Comparison of ENCODE assay signal across 21 cellular contexts in genomic region chr11:1782026-1782696, GRCh38.
A peak's percentile ranks its signal among the peaks of the same experiment; 100 is the strongest.
DNase-seq lines count a peak whose midpoint lies in the region; ATAC-seq and TF ChIP-seq lines count a peak whose summit lies in the region.
"Had no signal": no experiment of that assay in that cellular context is flagged by ENCODE, and none has a peak within 500 bp of the region (broad histone marks: within the 10 kb centered on the region; RNA-seq: fewer than 3 reads in every experiment).

No MANE protein-coding gene starts in this region.

- H3K4me2 ChIP-seq in BLaER1 treated with 17β-estradiol and CSF1 and Interleukin-3, amounts not matched to agents 10 nM and 100 nM = peak overlapping the region; percentile 82 to 97 (median 91)

- H3K9ac ChIP-seq in BLaER1 treated with 17β-estradiol and CSF1 and Interleukin-3, amounts not matched to agents 10 nM and 100 nM = peak overlapping the region; percentile 40 to 75 (median 65); a peak in 21 of 22 replicates
- no peak overlapping the region for H3K9ac ChIP-seq in mucosa of rectum (ENCODE audit: low read depth in 1 of 2, low read length in 2 of 2)

- H3K9me3 Mint-ChIP-seq in effector memory CD8-positive, alpha-beta T cell = no peaks in the 10 kb centered on the region
- H3K9me3 Mint-ChIP-seq: activated B cell treated with CpG ODN at 0.5 μM for 24 hours; activated T-cell treated with anti-CD3 and anti-CD28 coated beads, Interleukin-2, amount 50 U/mL, for 24 hours; endodermal cell; stimulated activated naive CD8-positive, alpha-beta T cell treated with anti-CD3 and anti-CD28 coated beads, Interleukin-15, Interleukin-2, amounts not matched to agents 100 ng/mL and 50 ng/mL, for 24 hours had no signal

- H3K36me3 ChIP-seq in BLaER1 treated with 17β-estradiol and CSF1 and Interleukin-3, amounts not matched to agents 10 nM and 100 nM = no peaks in the 10 kb centered on the region
- H3K36me3 ChIP-seq in mucosa of rectum (ENCODE audit: control insufficient read depth in 2 of 2, insufficient read depth in 2 of 2, low read length in 2 of 2) = no peaks in the 10 kb centered on the region
- H3K36me3 ChIP-seq: ovary, transverse colon had no signal

- no peak overlapping the region for H3K27ac Mint-ChIP-seq in effector memory CD8-positive, alpha-beta T cell
- H3K27ac Mint-ChIP-seq: activated B cell treated with CpG ODN at 0.5 μM for 24 hours; activated CD8-positive, alpha-beta T cell treated with anti-CD3 and anti-CD28 coated beads, Interleukin-2, amount 10 ng/mL, durations not matched to agents 7 days and 5 days; activated T-cell treated with anti-CD3 and anti-CD28 coated beads, Interleukin-2, amount 50 U/mL, for 24 hours; B cell; stimulated activated naive CD8-positive, alpha-beta T cell treated with anti-CD3 and anti-CD28 coated beads, Interleukin-15, Interleukin-2, amounts not matched to agents 100 ng/mL and 50 ng/mL, for 24 hours had no signal

- peaks cover 0 to 5% (median 0%) of the 10 kb centered on the region in 11 experiments; a peak in 2 of 22 replicates for H4K20me1 ChIP-seq in BLaER1 treated with 17β-estradiol and CSF1 and Interleukin-3, amounts not matched to agents 10 nM and 100 nM

- peak overlapping the region in 4 of 10 experiments; percentile 5 to 35 (median 16); a peak in 4 of 20 replicates for H3K4me3 ChIP-seq in BLaER1 treated with 17β-estradiol and CSF1 and Interleukin-3, amounts not matched to agents 10 nM and 100 nM
- no peak overlapping the region for H3K4me3 ChIP-seq in HL-60 (replicated peaks; ENCODE audit: insufficient read depth, low read length)
- no peak overlapping the region for H3K4me3 ChIP-seq in mucosa of rectum (ENCODE audit: low read length in 2 of 2)
- H3K4me3 ChIP-seq: ovary, transverse colon had no signal

- H3K9me3 ChIP-seq in BLaER1 treated with 17β-estradiol and CSF1 and Interleukin-3, amounts not matched to agents 10 nM and 100 nM (replicated peaks in 1 of 11) = no peaks in the 10 kb centered on the region
- no peaks in the 10 kb centered on the region for H3K9me3 ChIP-seq in mucosa of rectum (ENCODE audit: control insufficient read depth in 2 of 2, low read length in 2 of 2)
- H3K9me3 ChIP-seq: ovary, transverse colon had no signal

- peaks cover 17 to 18% of the 10 kb centered on the region in 2 donors for H3K4me1 Mint-ChIP-seq in effector memory CD8-positive, alpha-beta T cell (ENCODE audit: low read depth in 2 of 2)

- DNase-seq in HL-60 (ENCODE audit: low read depth in 1 of 2, low spot score in 1 of 2) = peak in 1 of 2 experiments; percentile 88
- peak; percentile 44 for DNase-seq in SKM-1 (lab: John Stamatoyannopoulos, UW; ENCODE audit: unreplicated experiment)
- no peak for DNase-seq in NCI-H748 (lab: John Stamatoyannopoulos, UW; ENCODE audit: unreplicated experiment)
- DNase-seq in DMS153 (lab: John Stamatoyannopoulos, UW) = no peak
- DNase-seq in effector memory CD8-positive, alpha-beta T cell = no peak
- no peak for DNase-seq in dedifferentiated amniotic fluid mesenchymal stem cell (ENCODE audit: extremely low spot score)
- DNase-seq: activated B cell treated with CpG ODN at 0.5 μM for 24 hours; activated CD8-positive, alpha-beta T cell treated with anti-CD3 and anti-CD28 coated beads, Interleukin-2, amount 10 ng/mL, durations not matched to agents 7 days and 5 days; activated naive CD4-positive, alpha-beta T cell treated with anti-CD3 and anti-CD28 coated beads, Interleukin-2, amount 50 U/mL, for 16 hours; activated T-cell treated with anti-CD3 and anti-CD28 coated beads, Interleukin-2, amount 50 U/mL, for 24 hours; endodermal cell; NCI-H1694; NCI-H226; NK-92 treated with Interleukin-12 subunit alpha and Interleukin-12 subunit beta, amount 100 ng/mL, for 24 hours; ovary; SHP77 treated with DMSO at 0.1 percent for 48 hours; transverse colon had no signal

- TF ChIP-seq CTCF in HL-60 (IDR thresholded peaks at IDR 0.05; ENCODE audit: insufficient read depth, low read length) = no peak

- H3K27me3 ChIP-seq in BLaER1 treated with 17β-estradiol and CSF1 and Interleukin-3, amounts not matched to agents 10 nM and 100 nM = peaks cover 0 to 24% (median 13%) of the 10 kb centered on the region in 11 experiments; a peak in 12 of 22 replicates
- H3K27me3 ChIP-seq in HL-60 (ENCODE audit: insufficient read depth, poor library complexity, severe bottlenecking) = no peaks in the 10 kb centered on the region
- H3K27me3 ChIP-seq in mucosa of rectum (ENCODE audit: control insufficient read depth in 2 of 2, insufficient read depth in 2 of 2, low read length in 2 of 2) = peaks cover 0 to 6% of the 10 kb centered on the region in 2 donors
- H3K27me3 ChIP-seq: ovary had no signal

- H3K27me3 Mint-ChIP-seq in effector memory CD8-positive, alpha-beta T cell = peaks cover 0 to 39% of the 10 kb centered on the region in 2 donors
- H3K27me3 Mint-ChIP-seq: activated B cell treated with CpG ODN at 0.5 μM for 24 hours; activated T-cell treated with anti-CD3 and anti-CD28 coated beads, Interleukin-2, amount 50 U/mL, for 24 hours; B cell; stimulated activated naive CD8-positive, alpha-beta T cell treated with anti-CD3 and anti-CD28 coated beads, Interleukin-15, Interleukin-2, amounts not matched to agents 100 ng/mL and 50 ng/mL, for 24 hours had no signal

- H3K4me3 Mint-ChIP-seq in effector memory CD8-positive, alpha-beta T cell = no peak overlapping the region
- H3K4me3 Mint-ChIP-seq: activated B cell treated with CpG ODN at 0.5 μM for 24 hours; activated CD8-positive, alpha-beta T cell treated with anti-CD3 and anti-CD28 coated beads, Interleukin-2, amount 10 ng/mL, durations not matched to agents 7 days and 5 days; activated T-cell treated with anti-CD3 and anti-CD28 coated beads, Interleukin-2, amount 50 U/mL, for 24 hours; B cell; endodermal cell; stimulated activated naive CD8-positive, alpha-beta T cell treated with anti-CD3 and anti-CD28 coated beads, Interleukin-15, Interleukin-2, amounts not matched to agents 100 ng/mL and 50 ng/mL, for 24 hours had no signal

- no peak for ATAC-seq in effector memory CD8-positive, alpha-beta T cell (replicated peaks)
- ATAC-seq: activated CD8-positive, alpha-beta T cell treated with anti-CD3 and anti-CD28 coated beads, Interleukin-2, amount 10 ng/mL, durations not matched to agents 7 days and 5 days had no signal

- peak overlapping the region; percentile 34 to 87 (median 71); a peak in 21 of 22 replicates for H3K27ac ChIP-seq in BLaER1 treated with 17β-estradiol and CSF1 and Interleukin-3, amounts not matched to agents 10 nM and 100 nM
- peak overlapping the region; percentile 93 for H3K27ac ChIP-seq in HL-60 (replicated peaks)
- peak overlapping the region; percentile 58 to 66 for H3K27ac ChIP-seq in mucosa of rectum (ENCODE audit: low read depth in 2 of 2, low read length in 2 of 2)
- H3K27ac ChIP-seq: ovary had no signal

- H3K36me3 Mint-ChIP-seq in effector memory CD8-positive, alpha-beta T cell (ENCODE audit: insufficient read depth) = no peaks in the 10 kb centered on the region

- H3K4me1 ChIP-seq in BLaER1 treated with 17β-estradiol and CSF1 and Interleukin-3, amounts not matched to agents 10 nM and 100 nM = peaks cover 58 to 100% (median 91%) of the 10 kb centered on the region in 10 experiments
- peaks cover 0 to 4% of the 10 kb centered on the region in 2 donors for H3K4me1 ChIP-seq in mucosa of rectum (ENCODE audit: control insufficient read depth in 2 of 2, insufficient read depth in 2 of 2, low read length in 2 of 2)
- H3K4me1 ChIP-seq: transverse colon had no signal

Comparison
In these comparisons a context has a peak if more than half of its experiments do, and no peak if none do; other contexts are left out.
1. H3K9ac ChIP-seq: peak in BLaER1 treated with 17β-estradiol and CSF1 and Interleukin-3, amounts not matched to agents 10 nM and 100 nM (11 of 11); none in mucosa of rectum (0 of 2).
2. Peak in every context shown above with its lines, with median percentiles within 50 percentile points of each other: H3K27ac ChIP-seq.